In the genomic region with DNA sequence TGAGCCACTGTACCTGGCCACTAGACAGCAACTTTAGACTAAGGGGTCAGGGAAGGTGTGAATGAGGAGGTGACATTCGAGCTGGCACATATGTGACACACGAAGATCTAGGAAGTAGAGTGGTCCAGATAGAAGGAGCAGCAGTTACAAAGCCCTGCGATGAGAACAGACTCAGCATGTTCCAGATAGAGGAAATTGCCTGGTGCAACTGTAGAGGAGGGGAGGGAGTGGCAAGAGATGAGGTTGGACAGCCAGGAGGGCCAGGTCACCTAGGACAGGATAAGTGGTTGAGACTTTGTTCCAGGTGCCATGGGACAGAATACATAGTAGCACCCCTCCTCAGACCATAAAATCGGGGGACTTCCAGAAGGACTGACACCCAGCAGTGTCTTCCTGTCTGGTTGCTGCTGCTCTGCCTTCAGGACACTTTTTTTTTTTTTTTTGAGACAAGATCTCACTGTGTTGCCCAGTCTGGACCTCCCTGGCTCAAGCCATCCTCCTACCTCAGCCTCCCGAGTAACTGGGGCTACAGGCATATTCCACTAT, we compare ENCODE assay signal across 9 cellular contexts. TPM values are rescaled to one million over a fixed set of nuclear protein-coding genes. Genes with fewer than 3 reads are reported as not detected.
DNase-seq lines count a peak whose midpoint lies in the region; ATAC-seq and TF ChIP-seq lines count a peak whose summit lies in the region.
"Had no signal": no experiment of that assay in that cellular context is flagged by ENCODE, and none has a peak within 500 bp of the region (broad histone marks: within the 10 kb centered on the region; RNA-seq: fewer than 3 reads in every experiment).

No MANE protein-coding gene starts in this region.

- H3K9ac ChIP-seq in HCT116 (ENCODE audit: low read length) = 0 out of 2 replicates have a peak overlapping the region, but pooled peaks have one; percentile 9

- H3K9me3 ChIP-seq in HCT116 (ENCODE audit: control insufficient read depth in 1 of 2, insufficient read depth in 1 of 2, low read depth in 1 of 2, low read length in 2 of 2) (no peaks in the 10 kb centered on the region), left ventricle myocardium inferior (replicated peaks) (no peaks in the 10 kb centered on the region), gastrocnemius medialis (no peaks in the 10 kb centered on the region)

- POLR2A ChIA-PET in HCT116 (lab: Charles Lee) = no interaction called here

- BruUV-seq in HCT116 (replicated peaks; lab: Mats Ljungman, UMichigan) = no TSS peak

- no peak overlapping the region for H2AFZ ChIP-seq in HCT116 (ENCODE audit: low read depth, low read length, poor library complexity, severe bottlenecking)

- H3K4me3 ChIP-seq in HCT116 (replicated peaks in 1 of 2; ENCODE audit: low read depth in 1 of 2, low read length in 2 of 2) = no peak overlapping the region
- H3K4me3 ChIP-seq in left ventricle myocardium inferior = peak overlapping the region; percentile 5
- H3K4me3 ChIP-seq in gastrocnemius medialis = peak overlapping the region in 1 of 4 donors; percentile 29

- H3K36me3 ChIP-seq in HCT116 (ENCODE audit: control insufficient read depth in 1 of 2, insufficient read depth in 2 of 2, low read length in 2 of 2) = peaks cover 0 to 17% of the 10 kb centered on the region in 2 experiments; a peak in 1 of 4 replicates
- H3K36me3 ChIP-seq in left ventricle myocardium inferior = peaks cover 8% of the 10 kb centered on the region
- H3K36me3 ChIP-seq in gastrocnemius medialis = no peaks in the 10 kb centered on the region

- peaks cover 9% of the 10 kb centered on the region; the same call in 1 of the 2 replicates for H4K20me1 ChIP-seq in HCT116 (ENCODE audit: insufficient read depth)

- H3K27me3 Mint-ChIP-seq in activated naive CD8-positive, alpha-beta T cell treated with anti-CD3 and anti-CD28 coated beads for 36 hours = no peaks in the 10 kb centered on the region

- peaks cover 18% of the 10 kb centered on the region for H3K4me1 Mint-ChIP-seq in activated naive CD8-positive, alpha-beta T cell treated with anti-CD3 and anti-CD28 coated beads for 36 hours

- TF ChIP-seq POLR2A in HCT116 (IDR thresholded peaks at IDR 0.05; ENCODE audit: borderline replicate concordance, extremely low read depth, insufficient read depth, insufficient read length) (no peak), gastrocnemius medialis (IDR thresholded peaks at IDR 0.05) (no peak), GM18505 (IDR thresholded peaks at IDR 0.05; ENCODE audit: borderline replicate concordance, extremely low read depth, insufficient read depth, insufficient read length) (no peak)

- ATAC-seq in HCT116 (no peak), gastrocnemius medialis (peak; percentile 4 to 13), GM19324 (IDR thresholded peaks at IDR 0.05; ENCODE audit: low FRiP score, unreplicated experiment) (no peak), GM21723 (IDR thresholded peaks at IDR 0.05; ENCODE audit: unreplicated experiment) (no peak), GM18505 (IDR thresholded peaks at IDR 0.05; ENCODE audit: unreplicated experiment) (no peak), HG03521 (IDR thresholded peaks at IDR 0.05; ENCODE audit: unreplicated experiment) (no peak)

- CTCF ChIA-PET in HCT116 (lab: Charles Lee) = interaction anchor here (1.4 kb wide), 1 partner anchor 42 kb away, joined by 4 read pairs; no protein-coding TSS in a partner anchor

- H3K27me3 ChIP-seq in HCT116 (ENCODE audit: insufficient read depth, low read length) (no peaks in the 10 kb centered on the region), left ventricle myocardium inferior (ENCODE audit: low read depth) (no peaks in the 10 kb centered on the region), gastrocnemius medialis (no peaks in the 10 kb centered on the region)

- RAD21 ChIA-PET in HCT116 (lab: Charles Lee; ENCODE audit: low non-redundant PET in 1 of 2, low total read pairs in 2 of 2, uncharacterized antibody in 2 of 2, unreplicated experiment in 2 of 2) = no interaction called here

- H3K27ac Mint-ChIP-seq in activated naive CD8-positive, alpha-beta T cell treated with anti-CD3 and anti-CD28 coated beads for 36 hours = peak overlapping the region; percentile 9

- TF ChIP-seq CTCF in HCT116 (IDR thresholded peaks at IDR 0.05 in 2 of 3, conservative IDR thresholded peaks at IDR 0.05 in 1 of 3; ENCODE audit: borderline replicate concordance in 1 of 3, insufficient read depth in 1 of 3, low read depth in 2 of 3, low read length in 2 of 3) = no peak
- TF ChIP-seq CTCF in left ventricle myocardium inferior (IDR thresholded peaks at IDR 0.05; ENCODE audit: borderline replicate concordance) = no peak
- no peak for TF ChIP-seq CTCF in gastrocnemius medialis (IDR thresholded peaks at IDR 0.05 in 4 of 5, conservative IDR thresholded peaks at IDR 0.05 in 1 of 5)

- in situ Hi-C loops in gastrocnemius medialis (cut with MboI; ENCODE audit: low sequenced_read_pairs in 4 of 4) = no loop called here

- H3K79me2 ChIP-seq in HCT116 (ENCODE audit: insufficient read depth, low read length) = peaks cover 98% of the 10 kb centered on the region

- TF ChIP-seq RAD21 in HCT116 (IDR thresholded peaks at IDR 0.05; ENCODE audit: low read depth) = no peak

- H3K4me2 ChIP-seq in HCT116 (ENCODE audit: low read length) = no peak overlapping the region

- H3K4me1 ChIP-seq in HCT116 (ENCODE audit: control insufficient read depth in 1 of 2, insufficient read depth in 2 of 2, low read length in 2 of 2) (peaks cover 17 to 62% of the 10 kb centered on the region in 2 experiments; a peak in 3 of 4 replicates), left ventricle myocardium inferior (peaks cover 95% of the 10 kb centered on the region), gastrocnemius medialis (peaks cover 74 to 76% of the 10 kb centered on the region in 2 donors)

- DNase-seq in HCT116 (ENCODE audit: low read depth, low spot score) = no peak
- no peak for DNase-seq in activated naive CD8-positive, alpha-beta T cell treated with anti-CD3 and anti-CD28 coated beads for 36 hours
- DNase-seq in left ventricle myocardium inferior = no peak
- DNase-seq in gastrocnemius medialis = peak in 1 of 2 donors; percentile 50

- no peaks in the 10 kb centered on the region for H3K9me2 ChIP-seq in HCT116 (ENCODE audit: insufficient read depth)

- H3K27ac ChIP-seq in HCT116 (ENCODE audit: low read depth, low read length) = no peak overlapping the region
- H3K27ac ChIP-seq in left ventricle myocardium inferior (replicated peaks) = peak overlapping the region; percentile 93
- peak overlapping the region; percentile 93 to 99 (median 97) for H3K27ac ChIP-seq in gastrocnemius medialis

- intact Hi-C loops in HCT116 (cut with micrococcal nuclease) (no loop called here), left ventricle myocardium inferior (cut with micrococcal nuclease) (no loop called here), gastrocnemius medialis (cut with DNase I; ENCODE audit: low total_unique reads) (no loop called here)

- H3K9me3 Mint-ChIP-seq in activated naive CD8-positive, alpha-beta T cell treated with anti-CD3 and anti-CD28 coated beads for 36 hours = no peaks in the 10 kb centered on the region

- H3K36me3 Mint-ChIP-seq in activated naive CD8-positive, alpha-beta T cell treated with anti-CD3 and anti-CD28 coated beads for 36 hours = peaks cover 4% of the 10 kb centered on the region

- H3K4me3 Mint-ChIP-seq in activated naive CD8-positive, alpha-beta T cell treated with anti-CD3 and anti-CD28 coated beads for 36 hours = no peak overlapping the region

TF ChIP-seq in HCT116, 20 proteins besides CTCF, POLR2A, EP300 and RAD21 (continues in another document):
- TF ChIP-seq EZH2phosphoT487 (IDR thresholded peaks at IDR 0.05; ENCODE audit: borderline replicate concordance) (no peak), FOSL1 (IDR thresholded peaks at IDR 0.05; ENCODE audit: low read depth) (no peak), POLR2AphosphoS5 (IDR thresholded peaks at IDR 0.05; ENCODE audit: low read depth, low read length) (no peak)

RNA-seq across cellular contexts. Expression of gene CENPT, which starts 11.0 kb away (rescaled TPM):
- 40.5 TPM for total RNA-seq in HCT116 (2021; ENCODE audit: unreplicated experiment)
- polyA plus RNA-seq in HCT116 (2012) = 41.6 and 46.0 TPM in 2 replicates
- total RNA-seq in activated naive CD8-positive, alpha-beta T cell treated with anti-CD3 and anti-CD28 coated beads for 36 hours = 10 to 100 TPM; 42.2 to 42.4 TPM
- total RNA-seq in left ventricle myocardium inferior = 20.2 TPM
- total RNA-seq in gastrocnemius medialis = 10 to 100 TPM; 14.9 to 41.2 (median 20.0) TPM

RNA-seq across cellular contexts. Expression of gene NUTF2, which starts 11.8 kb away (rescaled TPM):
- total RNA-seq in HCT116 (2021; ENCODE audit: unreplicated experiment) = 145 TPM
- 163 and 200 TPM in 2 replicates for polyA plus RNA-seq in HCT116 (2012)
- total RNA-seq in activated naive CD8-positive, alpha-beta T cell treated with anti-CD3 and anti-CD28 coated beads for 36 hours = 100 to 1,000 TPM; 174 to 181 TPM
- 73.6 TPM for total RNA-seq in left ventricle myocardium inferior
- total RNA-seq in gastrocnemius medialis = 100 to 1,000 TPM in 3 of 4 donors, 10 to 100 TPM in 1; 60.1 to 210 (median 114) TPM

RNA-seq across cellular contexts. Expression of gene EDC4, which starts 14.3 kb away (rescaled TPM):
- total RNA-seq in HCT116 (2021; ENCODE audit: unreplicated experiment) = 100 TPM
- 83.4 and 101 TPM in 2 replicates for polyA plus RNA-seq in HCT116 (2012)
- total RNA-seq in activated naive CD8-positive, alpha-beta T cell treated with anti-CD3 and anti-CD28 coated beads for 36 hours = 100 to 1,000 TPM in 1 of 2 experiments, 10 to 100 TPM in 1; 99.6 to 102 TPM
- total RNA-seq in left ventricle myocardium inferior = 33.2 TPM
- 10 to 100 TPM; 27.5 to 58.9 (median 48.5) TPM for total RNA-seq in gastrocnemius medialis

RNA-seq across cellular contexts. Expression of gene THAP11, which starts 16.4 kb away (rescaled TPM):
- total RNA-seq in HCT116 (2021; ENCODE audit: unreplicated experiment) (25.4 TPM), left ventricle myocardium inferior (31.4 TPM), gastrocnemius medialis (100 to 1,000 TPM in 2 of 4 donors, 10 to 100 TPM in 2; 61.9 to 120 (median 102) TPM)
- 21.6 and 22.6 TPM in 2 replicates for polyA plus RNA-seq in HCT116 (2012)
- 10 to 100 TPM; 45.9 to 47.5 TPM for total RNA-seq in activated naive CD8-positive, alpha-beta T cell treated with anti-CD3 and anti-CD28 coated beads for 36 hours

RNA-seq across cellular contexts. Expression of gene NRN1L, which starts 26.2 kb away (rescaled TPM):
- total RNA-seq in HCT116 (2021; ENCODE audit: unreplicated experiment) (1.4 TPM), left ventricle myocardium inferior (0.49 TPM), gastrocnemius medialis (1 to 10 TPM in 2 of 4 donors, under 1 TPM in 1, not detected in 1; 0.87 to 2.8 (median 1.1) TPM)
- 1.7 and 2.7 TPM in 2 replicates for polyA plus RNA-seq in HCT116 (2012)
- not detected for total RNA-seq in activated naive CD8-positive, alpha-beta T cell treated with anti-CD3 and anti-CD28 coated beads for 36 hours
- total RNA-seq: Daoy had no signal

Comparison
In these comparisons a context has a peak if more than half of its experiments do, and no peak if none do; other contexts are left out.
1. ATAC-seq: peak in gastrocnemius medialis (2 of 2); none in HCT116 (single experiment), GM19324 (single experiment), GM21723 (single experiment), GM18505 (single experiment) and HG03521 (single experiment).